ENCODE assay signal across 8 cellular contexts in the genomic region with DNA sequence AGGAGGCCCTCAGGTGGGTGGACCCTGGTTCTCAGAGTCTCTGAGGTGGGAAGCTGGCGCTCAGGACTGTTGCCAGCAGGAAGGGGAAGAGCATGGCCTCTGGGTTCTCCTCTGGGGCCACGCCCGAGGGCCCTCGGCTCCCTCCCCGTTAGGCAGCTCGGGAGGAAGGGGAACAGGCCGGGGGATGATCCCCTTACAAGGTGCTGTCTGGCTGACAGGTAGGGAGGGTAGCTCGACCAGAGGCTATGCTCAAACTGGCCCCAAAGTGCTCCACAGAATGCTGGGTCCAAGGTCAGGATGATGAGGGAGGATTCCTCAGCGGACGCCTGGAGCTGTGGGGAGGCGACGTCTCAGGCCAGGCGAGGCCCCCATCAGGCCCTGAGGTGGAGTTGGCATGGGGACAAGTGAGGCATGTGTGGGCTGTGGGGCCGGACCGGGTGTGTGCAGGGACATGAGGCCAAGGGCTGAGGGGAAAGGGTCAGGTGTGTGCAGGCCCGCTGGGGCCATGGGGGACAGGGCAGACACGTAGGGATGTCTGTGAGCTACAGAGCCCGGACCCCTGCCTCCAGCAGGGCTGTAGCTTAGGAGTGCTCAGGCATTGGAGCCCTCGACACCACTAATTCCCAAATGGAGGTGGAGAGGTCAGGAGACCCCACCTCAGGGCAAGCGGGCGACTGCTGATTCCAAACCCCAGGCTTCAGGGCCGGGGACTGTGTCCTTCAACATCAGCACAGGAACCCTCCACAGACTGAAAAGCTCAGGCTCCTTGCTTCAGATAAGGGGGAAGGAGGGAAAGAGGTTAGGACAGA. TPM values are rescaled to one million over a fixed set of nuclear protein-coding genes. Genes with fewer than 3 reads are reported as not detected.
DNase-seq lines count a peak whose midpoint lies in the region; ATAC-seq and TF ChIP-seq lines count a peak whose summit lies in the region.

No MANE protein-coding gene starts in this region.

- peaks cover 3% of the 10 kb centered on the region for H3K36me3 Mint-ChIP-seq in central memory CD8-positive, alpha-beta T cell (ENCODE audit: insufficient read depth)

- H3K4me3 ChIP-seq in Karpas-422 (ENCODE audit: low read length) (peak overlapping the region; percentile 72; the same call in 1 of the 2 replicates), mesodermal cell (ENCODE audit: extremely low read depth, insufficient read depth, low read length, poor library complexity, severe bottlenecking) (peak overlapping the region; percentile 51)

- H3K79me2 ChIP-seq in Karpas-422 (ENCODE audit: low read length): no peaks in the 10 kb centered on the region

- H2AFZ ChIP-seq in Karpas-422 (ENCODE audit: low read length): no peak overlapping the region

- no peak for TF ChIP-seq CTCF in foreskin keratinocyte (conservative IDR thresholded peaks at IDR 0.05)

- peak; percentile 45 for DNase-seq in CMK (ENCODE audit: low read depth)
- no peak for DNase-seq in Karpas-422
- no peak for DNase-seq in central memory CD8-positive, alpha-beta T cell (ENCODE audit: low spot score in 2 of 2)
- no peak for DNase-seq in foreskin keratinocyte
- DNase-seq in NCI-H1417 treated with DMSO at 0.1 percent for 48 hours (lab: John Stamatoyannopoulos, UW): no peak
- DNase-seq in NCI-H2107 treated with DMSO at 0.1 percent for 48 hours (lab: John Stamatoyannopoulos, UW; ENCODE audit: unreplicated experiment): no peak

- peak overlapping the region; percentile 79 for H3K4me2 ChIP-seq in Karpas-422 (ENCODE audit: low read depth, low read length, poor library complexity, severe bottlenecking)

- H3K36me3 ChIP-seq in Karpas-422 (ENCODE audit: insufficient read depth, low read length): no peaks in the 10 kb centered on the region
- H3K36me3 ChIP-seq in mesodermal cell (ENCODE audit: control insufficient read depth, insufficient read depth, low read length): no peaks in the 10 kb centered on the region

- peaks cover 42% of the 10 kb centered on the region for H3K27me3 Mint-ChIP-seq in central memory CD8-positive, alpha-beta T cell

- H3K27ac ChIP-seq in Karpas-422 (ENCODE audit: low read length) (no peak overlapping the region), mesodermal cell (ENCODE audit: low read depth, low read length, severe bottlenecking) (no peak overlapping the region), foreskin keratinocyte (no peak overlapping the region)

- peak overlapping the region; percentile 71 for H3K4me3 Mint-ChIP-seq in central memory CD8-positive, alpha-beta T cell

- no peaks in the 10 kb centered on the region for H3K9me3 Mint-ChIP-seq in central memory CD8-positive, alpha-beta T cell

- H3K9me2 ChIP-seq in Karpas-422 (replicated peaks; ENCODE audit: insufficient read depth, low read length): no peaks in the 10 kb centered on the region

- peaks cover 11% of the 10 kb centered on the region for H3K4me1 Mint-ChIP-seq in central memory CD8-positive, alpha-beta T cell

- H3K9me3 ChIP-seq in Karpas-422 (ENCODE audit: low read length) (no peaks in the 10 kb centered on the region), mesodermal cell (ENCODE audit: control insufficient read depth, low read length) (peaks cover 3% of the 10 kb centered on the region)

- 49 to 53% methylated on average over 14 to 16 of the region's 22 CpGs for WGBS in mesodermal cell (ENCODE audit: insufficient coverage in 2 of 2), 2 experiments

- peaks cover 6% of the 10 kb centered on the region for H3K4me1 ChIP-seq in Karpas-422 (ENCODE audit: low read length)
- no peaks in the 10 kb centered on the region for H3K4me1 ChIP-seq in mesodermal cell (ENCODE audit: control insufficient read depth, insufficient read depth, low read length, poor library complexity, severe bottlenecking)
- no peaks in the 10 kb centered on the region for H3K4me1 ChIP-seq in foreskin keratinocyte

- peak overlapping the region; percentile 70 for H3K9ac ChIP-seq in Karpas-422 (ENCODE audit: low read length)

- no peaks in the 10 kb centered on the region for H4K20me1 ChIP-seq in Karpas-422 (ENCODE audit: insufficient read depth, low read depth, low read length)

- no peak overlapping the region for H3K27ac Mint-ChIP-seq in central memory CD8-positive, alpha-beta T cell (ENCODE audit: low read depth)

- no peak for ATAC-seq in central memory CD8-positive, alpha-beta T cell (replicated peaks; ENCODE audit: extremely low read depth, poor library complexity, severe bottlenecking)
- ATAC-seq in foreskin keratinocyte (no peak), GM21529 (IDR thresholded peaks at IDR 0.05; ENCODE audit: unreplicated experiment) (no peak)

- no peaks in the 10 kb centered on the region for H3K27me3 ChIP-seq in Karpas-422 (ENCODE audit: low read length)
- peaks cover 36% of the 10 kb centered on the region for H3K27me3 ChIP-seq in foreskin keratinocyte

RNA-seq across cellular contexts. Expression of gene POLL, which starts 17.1 kb away (rescaled TPM):
- total RNA-seq in Karpas-422 (2014; rRNA removed; shearing (Covaris generic); ENCODE audit: low replicate concordance): 8.5 and 18.8 TPM in 2 replicates
- polyA plus RNA-seq in mesodermal cell (2013, experiment 1 of 2): 25.5 TPM
- 19.8 TPM for polyA plus RNA-seq in mesodermal cell (2013, experiment 2 of 2)
- total RNA-seq in foreskin keratinocyte: 15.4 and 16.1 TPM in 2 replicates
- 16.0 and 16.8 TPM in 2 replicates for polyA plus RNA-seq in foreskin keratinocyte

RNA-seq across cellular contexts. Expression of gene DPCD, which starts 17.2 kb away (rescaled TPM):
- total RNA-seq in Karpas-422 (2014; rRNA removed; shearing (Covaris generic); ENCODE audit: low replicate concordance): 12.8 and 15.7 TPM in 2 replicates
- polyA plus RNA-seq in mesodermal cell (2013, experiment 1 of 2): 41.1 TPM
- polyA plus RNA-seq in mesodermal cell (2013, experiment 2 of 2): 39.3 TPM
- 29.4 and 32.0 TPM in 2 replicates for total RNA-seq in foreskin keratinocyte
- polyA plus RNA-seq in foreskin keratinocyte: 42.1 and 44.9 TPM in 2 replicates
